In the genomic region with DNA sequence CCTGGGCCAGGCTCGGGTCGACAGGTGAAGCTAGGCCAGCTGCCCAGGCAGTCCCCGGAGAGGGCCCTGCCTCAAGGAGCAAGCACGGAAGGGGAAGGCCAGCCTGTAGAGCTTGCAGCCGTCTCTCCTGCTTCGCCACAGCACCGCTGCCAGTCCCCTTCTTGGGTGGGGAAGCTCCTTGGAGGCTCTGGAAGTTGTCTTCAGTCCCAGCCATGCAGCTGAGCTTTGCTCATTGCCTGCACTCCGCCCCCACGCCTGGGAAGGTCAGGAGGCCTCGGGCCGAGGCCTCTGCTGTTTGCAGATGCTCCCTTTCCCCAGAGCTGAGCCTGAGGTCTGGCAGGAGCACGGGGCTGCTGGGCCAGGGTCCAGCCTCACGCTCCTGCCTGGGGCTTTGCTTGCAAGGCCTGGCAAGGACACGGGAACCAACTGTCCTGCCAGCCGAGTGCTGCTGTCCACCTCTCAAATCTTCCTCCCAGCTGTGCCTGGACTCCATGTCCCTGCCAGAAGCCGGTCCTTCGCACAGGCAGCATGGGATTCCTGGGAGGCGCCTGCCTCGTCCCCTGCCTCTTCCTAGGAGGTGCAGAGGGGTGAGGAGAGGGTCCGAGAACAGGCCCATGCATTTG, we compare ENCODE assay signal across 14 cellular contexts. TPM values are rescaled to one million over a fixed set of nuclear protein-coding genes. Genes with fewer than 3 reads are reported as not detected.
DNase-seq lines count a peak whose midpoint lies in the region; ATAC-seq, FAIRE-seq and TF ChIP-seq lines count a peak whose summit lies in the region.
"Had no signal": no experiment of that assay in that cellular context is flagged by ENCODE, and none has a peak within 500 bp of the region (broad histone marks: within the 10 kb centered on the region; RNA-seq: fewer than 3 reads in every experiment).

No MANE protein-coding gene starts in this region.

- no peak overlapping the region for H2AK5ac ChIP-seq in mesenchymal stem cell (ENCODE audit: low read length, severe bottlenecking)

- H3K18ac ChIP-seq in mesenchymal stem cell (ENCODE audit: low read depth in 1 of 2, low read length in 2 of 2): no peak overlapping the region

- CTCF ChIA-PET in activated CD4-positive, alpha-beta memory T cell treated with anti-CD3 and anti-CD28 coated beads, Interleukin-2, amount 10 ng/mL, durations not matched to agents 7 days and 5 days (lab: Charles Lee): interaction anchor here (1.2 to 5.8 kb wide), 2 partner anchors 11 to 38 kb away, joined by 3 to 28 read pairs; no protein-coding TSS in a partner anchor
- CTCF ChIA-PET in activated CD4-positive, alpha-beta memory T cell treated with anti-CD3 and anti-CD28 coated beads for 36 hours (lab: Charles Lee): interaction anchor here (0.6 to 4.2 kb wide), 7 partner anchors 10 to 68 kb away, joined by 3 to 21 read pairs (median 3); a partner anchor contains a TSS

- H3K4me1 ChIP-seq in mesenchymal stem cell (ENCODE audit: control insufficient read depth, insufficient read depth, low read depth, low read length): peaks cover 3% of the 10 kb centered on the region
- peaks cover 0 to 46% (median 10%) of the 10 kb centered on the region in 4 donors for H3K4me1 ChIP-seq in transverse colon
- H3K4me1 ChIP-seq: A549 had no signal

- WGBS in mesenchymal stem cell: 73% methylated on average over 19 of the region's 20 CpGs
- WGBS in transverse colon (ENCODE audit: low coverage in 1 of 2), 2 donors: 79% methylated on average over 20 of the region's 20 CpGs; no CpG with 5 or more reads in 1 of the 2 donors

- TF ChIP-seq EP300 in transverse colon (IDR thresholded peaks at IDR 0.05; ENCODE audit: low read depth): no peak

- H2BK15ac ChIP-seq in mesenchymal stem cell (ENCODE audit: low read depth, poor library complexity, severe bottlenecking): no peak overlapping the region

- DNase-seq in activated CD4-positive, alpha-beta memory T cell treated with anti-CD3 and anti-CD28 coated beads, Interleukin-2, amount 10 ng/mL, durations not matched to agents 7 days and 5 days: no peak
- no peak for DNase-seq in activated CD4-positive, alpha-beta memory T cell treated with anti-CD3 and anti-CD28 coated beads for 36 hours
- DNase-seq in fibroblast of mammary gland (ENCODE audit: low read depth): peak; percentile 54
- no peak for DNase-seq in mesenchymal stem cell
- peak; percentile 28 for DNase-seq in transverse colon
- DNase-seq in GDM1 (lab: John Stamatoyannopoulos, UW): no peak
- DNase-seq in GM19239 (ENCODE audit: insufficient read length, low spot score): no peak
- DNase-seq in left colon: no peak
- DNase-seq: activated CD4-positive, alpha-beta T cell treated with anti-CD3 and anti-CD28 coated beads, Interleukin-2, amount 50 U/mL, for 1 hour; H9; NCI-H524 treated with DMSO at 0.1 percent for 48 hours had no signal

- peak overlapping the region; percentile 4 for H4K8ac ChIP-seq in mesenchymal stem cell (ENCODE audit: low read length)

- H3K36me3 ChIP-seq in mesenchymal stem cell (ENCODE audit: control insufficient read depth in 1 of 2, insufficient read depth in 2 of 2, low read depth in 1 of 2, low read length in 2 of 2) (peaks cover 40 to 44% of the 10 kb centered on the region in 2 experiments), transverse colon (peaks cover 0 to 9% (median 0%) of the 10 kb centered on the region in 4 donors)

- no peak overlapping the region for H4K91ac ChIP-seq in mesenchymal stem cell (ENCODE audit: low read length)

- H3K4me3 ChIP-seq in fibroblast of mammary gland (ENCODE audit: control insufficient read depth, low read depth, low read length) (no peak overlapping the region), mesenchymal stem cell (ENCODE audit: insufficient read depth in 1 of 2, low read depth in 1 of 2, low read length in 2 of 2) (no peak overlapping the region), transverse colon (no peak overlapping the region)
- H3K4me3 ChIP-seq: A549, SJSA1 had no signal

- POLR2A ChIA-PET in activated CD4-positive, alpha-beta memory T cell treated with anti-CD3 and anti-CD28 coated beads, Interleukin-2, amount 10 ng/mL, durations not matched to agents 7 days and 5 days (lab: Charles Lee): interaction anchor here (1.3 to 9.0 kb wide), 5 partner anchors 12 to 72 kb away, joined by 3 to 80 read pairs (median 11); a partner anchor contains a TSS
- POLR2A ChIA-PET in activated CD4-positive, alpha-beta memory T cell treated with anti-CD3 and anti-CD28 coated beads for 36 hours (lab: Charles Lee): interaction anchor here (0.8 to 6.3 kb wide), 4 partner anchors 8 to 72 kb away, joined by 3 to 37 read pairs (median 5); a partner anchor contains a TSS

- no peak for TF ChIP-seq POLR2A in transverse colon (IDR thresholded peaks at IDR 0.05)

- ATAC-seq in left colon: no peak
- ATAC-seq: A549 had no signal

- H3K9me3 ChIP-seq in mesenchymal stem cell (ENCODE audit: control insufficient read depth, low read length) (no peaks in the 10 kb centered on the region), transverse colon (no peaks in the 10 kb centered on the region)
- H3K9me3 ChIP-seq: A549, SJSA1 had no signal

- H2BK12ac ChIP-seq in mesenchymal stem cell (ENCODE audit: low read length in 2 of 2): no peak overlapping the region

- peak overlapping the region; percentile 35 for H3K9ac ChIP-seq in mesenchymal stem cell (ENCODE audit: low read length)

- no peak overlapping the region for H2AFZ ChIP-seq in mesenchymal stem cell (ENCODE audit: low read depth, low read length)

- H3K27me3 ChIP-seq in mesenchymal stem cell (ENCODE audit: control insufficient read depth in 1 of 2, insufficient read depth in 1 of 2, low read length in 2 of 2) (peaks cover 0 to 4% of the 10 kb centered on the region in 2 experiments), transverse colon (no peaks in the 10 kb centered on the region)
- H3K27me3 ChIP-seq: SJSA1 had no signal

- intact Hi-C loops in activated CD4-positive, alpha-beta memory T cell treated with anti-CD3 and anti-CD28 coated beads for 36 hours (cut with micrococcal nuclease): no loop called here
- intact Hi-C loops in transverse colon (cut with DNase I; ENCODE audit: low total_unique reads): no loop called here
- intact Hi-C loops in left colon (cut with DNase I, micrococcal nuclease): no loop called here

- peaks cover 5% of the 10 kb centered on the region for H3K79me1 ChIP-seq in mesenchymal stem cell (replicated peaks; ENCODE audit: low read length, poor library complexity, severe bottlenecking)

- peak overlapping the region; percentile 69 for H3K27ac Mint-ChIP-seq in activated CD4-positive, alpha-beta memory T cell treated with anti-CD3 and anti-CD28 coated beads, Interleukin-2, amount 10 ng/mL, durations not matched to agents 7 days and 5 days
- no peak overlapping the region for H3K27ac Mint-ChIP-seq in activated CD4-positive, alpha-beta memory T cell treated with anti-CD3 and anti-CD28 coated beads for 36 hours
- H3K27ac Mint-ChIP-seq: activated naive CD8-positive, alpha-beta T cell; H9 had no signal

- peak overlapping the region in 1 of 2 experiments; percentile 15 for H3K14ac ChIP-seq in mesenchymal stem cell (ENCODE audit: low read length in 2 of 2)

- no peaks in the 10 kb centered on the region for H3K9me3 Mint-ChIP-seq in activated CD4-positive, alpha-beta memory T cell treated with anti-CD3 and anti-CD28 coated beads, Interleukin-2, amount 10 ng/mL, durations not matched to agents 7 days and 5 days
- no peaks in the 10 kb centered on the region for H3K9me3 Mint-ChIP-seq in activated CD4-positive, alpha-beta memory T cell treated with anti-CD3 and anti-CD28 coated beads for 36 hours
- H3K9me3 Mint-ChIP-seq: H9 had no signal

- no peak overlapping the region for H2BK5ac ChIP-seq in mesenchymal stem cell (ENCODE audit: low read depth, low read length, poor library complexity, severe bottlenecking)

- no peak overlapping the region for H3K23ac ChIP-seq in mesenchymal stem cell (ENCODE audit: low read length in 2 of 2)

- H3K27ac ChIP-seq in mesenchymal stem cell (ENCODE audit: low read length, poor library complexity, severe bottlenecking): no peak overlapping the region
- peak overlapping the region in 3 of 4 donors; percentile 27 to 55 (median 45) for H3K27ac ChIP-seq in transverse colon
- H3K27ac ChIP-seq: A549, SJSA1 had no signal

- no peak for FAIRE-seq in GM19239 (lab: Jason Lieb, UNC)
- FAIRE-seq: A549 had no signal

- no peak overlapping the region for H3K4me2 ChIP-seq in mesenchymal stem cell (ENCODE audit: low read length, poor library complexity, severe bottlenecking)
- H3K4me2 ChIP-seq: A549 had no signal

- H2BK120ac ChIP-seq in mesenchymal stem cell (ENCODE audit: low read depth, low read length): no peak overlapping the region

- no peak for TF ChIP-seq CTCF in fibroblast of mammary gland (conservative IDR thresholded peaks at IDR 0.05; ENCODE audit: control insufficient read depth, insufficient read depth, low read depth, low read length)
- no peak for TF ChIP-seq CTCF in transverse colon (IDR thresholded peaks at IDR 0.05)

- in situ Hi-C loops in transverse colon (cut with MboI; ENCODE audit: low pct_ligation_motif_present in 1 of 4, low pct_unique_long_range_greater_than_20kb in 1 of 4, low sequenced_read_pairs in 3 of 4): no loop called here

- H3K4ac ChIP-seq in mesenchymal stem cell (ENCODE audit: low read depth in 1 of 2, low read length in 2 of 2): peak overlapping the region in 1 of 2 experiments; percentile 24

- no peaks in the 10 kb centered on the region for H3K27me3 Mint-ChIP-seq in activated CD4-positive, alpha-beta memory T cell treated with anti-CD3 and anti-CD28 coated beads, Interleukin-2, amount 10 ng/mL, durations not matched to agents 7 days and 5 days
- no peaks in the 10 kb centered on the region for H3K27me3 Mint-ChIP-seq in activated CD4-positive, alpha-beta memory T cell treated with anti-CD3 and anti-CD28 coated beads for 36 hours
- H3K27me3 Mint-ChIP-seq: activated naive CD8-positive, alpha-beta T cell had no signal

- H3K4me1 Mint-ChIP-seq in activated CD4-positive, alpha-beta memory T cell treated with anti-CD3 and anti-CD28 coated beads, Interleukin-2, amount 10 ng/mL, durations not matched to agents 7 days and 5 days: peaks cover 68% of the 10 kb centered on the region
- peaks cover 71% of the 10 kb centered on the region for H3K4me1 Mint-ChIP-seq in activated CD4-positive, alpha-beta memory T cell treated with anti-CD3 and anti-CD28 coated beads for 36 hours (ENCODE audit: low read depth)

- no peak overlapping the region for H3K4me3 Mint-ChIP-seq in activated CD4-positive, alpha-beta memory T cell treated with anti-CD3 and anti-CD28 coated beads, Interleukin-2, amount 10 ng/mL, durations not matched to agents 7 days and 5 days
- H3K4me3 Mint-ChIP-seq in activated CD4-positive, alpha-beta memory T cell treated with anti-CD3 and anti-CD28 coated beads for 36 hours: no peak overlapping the region
- H3K4me3 Mint-ChIP-seq: activated naive CD8-positive, alpha-beta T cell; H9 had no signal

- H3K36me3 Mint-ChIP-seq in activated CD4-positive, alpha-beta memory T cell treated with anti-CD3 and anti-CD28 coated beads, Interleukin-2, amount 10 ng/mL, durations not matched to agents 7 days and 5 days (ENCODE audit: low read depth): peaks cover 42% of the 10 kb centered on the region
- H3K36me3 Mint-ChIP-seq in activated CD4-positive, alpha-beta memory T cell treated with anti-CD3 and anti-CD28 coated beads for 36 hours: peaks cover 25% of the 10 kb centered on the region
- H3K36me3 Mint-ChIP-seq: activated naive CD8-positive, alpha-beta T cell had no signal

RNA-seq across cellular contexts. Expression of a gene that starts 13.3 kb away (rescaled TPM):
- 10 to 100 TPM; 53.1 to 53.9 TPM for total RNA-seq in activated CD4-positive, alpha-beta memory T cell treated with anti-CD3 and anti-CD28 coated beads, Interleukin-2, amount 10 ng/mL, durations not matched to agents 7 days and 5 days
- total RNA-seq in activated CD4-positive, alpha-beta memory T cell treated with anti-CD3 and anti-CD28 coated beads for 36 hours: 10 to 100 TPM; 23.6 to 24.3 TPM
- 3.8 TPM for polyA plus RNA-seq in mesenchymal stem cell (2013, experiment 1 of 2)
- 3.8 TPM for polyA plus RNA-seq in mesenchymal stem cell (2013, experiment 2 of 2)
- total RNA-seq in transverse colon (10 to 100 TPM in 3 of 4 donors, 1 to 10 TPM in 1; 8.6 to 38.8 (median 14.2) TPM), left colon (1 to 10 TPM; 2.8 to 3.7 TPM)

RNA-seq across cellular contexts. Expression of a gene that starts 36.5 kb away (rescaled TPM):
- total RNA-seq in activated CD4-positive, alpha-beta memory T cell treated with anti-CD3 and anti-CD28 coated beads, Interleukin-2, amount 10 ng/mL, durations not matched to agents 7 days and 5 days: 10 to 100 TPM; 39.2 to 40.7 TPM
- 10 to 100 TPM; 32.6 to 32.8 TPM for total RNA-seq in activated CD4-positive, alpha-beta memory T cell treated with anti-CD3 and anti-CD28 coated beads for 36 hours
- 22.7 TPM for polyA plus RNA-seq in mesenchymal stem cell (2013, experiment 1 of 2)
- 22.8 TPM for polyA plus RNA-seq in mesenchymal stem cell (2013, experiment 2 of 2)
- total RNA-seq in transverse colon (10 to 100 TPM; 13.9 to 33.3 (median 21.4) TPM), left colon (10 to 100 TPM; 16.2 to 19.3 TPM)

Comparison
In these comparisons a context has a peak if more than half of its experiments do, and no peak if none do; other contexts are left out.
1. DNase-seq: peak in fibroblast of mammary gland (single experiment) and transverse colon (single experiment); none in activated CD4-positive, alpha-beta memory T cell treated with anti-CD3 and anti-CD28 coated beads, Interleukin-2, amount 10 ng/mL, durations not matched to agents 7 days and 5 days (single experiment), activated CD4-positive, alpha-beta memory T cell treated with anti-CD3 and anti-CD28 coated beads for 36 hours (single experiment), mesenchymal stem cell (single experiment), GDM1 (single experiment), GM19239 (single experiment) and left colon (0 of 2).